In the genomic region with DNA sequence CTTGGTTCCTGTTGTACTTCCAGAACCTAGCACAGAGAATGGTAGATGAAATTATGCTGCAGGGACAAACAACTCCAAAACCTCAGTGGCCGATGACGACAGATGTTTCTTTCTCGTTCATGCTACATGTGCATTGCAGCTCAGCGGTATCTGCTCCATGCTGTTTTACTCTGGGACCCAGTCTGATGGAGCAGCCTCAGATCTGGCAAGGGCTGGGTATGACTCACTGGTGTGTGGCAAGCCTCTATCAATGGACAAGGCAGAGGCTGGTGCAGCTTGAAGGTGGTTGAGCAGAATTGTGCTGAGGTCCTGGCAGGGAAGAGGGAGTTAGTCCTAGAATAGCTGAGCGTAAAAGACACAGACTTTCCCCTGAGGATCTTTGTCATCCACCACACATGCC, we compare ENCODE assay signal across 1 cellular context.
TF ChIP-seq lines count a peak whose summit lies in the region.

No MANE protein-coding gene starts in this region.

TF ChIP-seq in GM23338, 12 proteins besides CTCF, POLR2A, EP300 and RAD21 (continued from another document):
- TF ChIP-seq ZNF462 (CRISPR knock-in tag; IDR thresholded peaks at IDR 0.05) (no peak), EZH2phosphoT487 (IDR thresholded peaks at IDR 0.05; ENCODE audit: unreplicated experiment) (no peak), POLR2AphosphoS5 (IDR thresholded peaks at IDR 0.05; ENCODE audit: low read depth) (no peak), STAT1 (IDR thresholded peaks at IDR 0.05; ENCODE audit: unreplicated experiment) (no peak)
TF ChIP-seq in GM23338: peak in this region for 0.
